ENCODE assay signal across 8 cellular contexts in genomic region chr9:120869726-120870125, GRCh38. TPM values are rescaled to one million over a fixed set of nuclear protein-coding genes. Genes with fewer than 3 reads are reported as not detected.
DNase-seq lines count a peak whose midpoint lies in the region; ATAC-seq and TF ChIP-seq lines count a peak whose summit lies in the region.

No MANE protein-coding gene starts in this region.

- no peak for DNase-seq in activated CD4-positive, alpha-beta memory T cell treated with anti-CD3 and anti-CD28 coated beads, Interleukin-2, amount 10 ng/mL, durations not matched to agents 7 days and 5 days
- DNase-seq in right atrium auricular region (ENCODE audit: low spot score), result no peak
- DNase-seq in spleen, result peak; percentile 89
- no peak for DNase-seq in activated CD8-positive, alpha-beta memory T cell treated with anti-CD3 and anti-CD28 coated beads for 24 hours

- no peaks in the 10 kb centered on the region for H3K4me1 ChIP-seq in HEK293 (ENCODE audit: control insufficient read depth, insufficient read depth, low read length)
- peaks cover 0 to 14% of the 10 kb centered on the region in 2 donors for H3K4me1 ChIP-seq in right atrium auricular region
- peaks cover 4 to 48% (median 20%) of the 10 kb centered on the region in 6 donors for H3K4me1 ChIP-seq in spleen

- POLR2A ChIA-PET in HEK293 (lab: Yijun Ruan, JAX), result interaction anchor here (0.6 to 2.3 kb wide), 3 partner anchors 76 to 129 kb away, joined by 3 to 11 read pairs (median 3); partner anchors contain the start of gene FBXW2
- POLR2A ChIA-PET in activated CD4-positive, alpha-beta memory T cell treated with anti-CD3 and anti-CD28 coated beads, Interleukin-2, amount 10 ng/mL, durations not matched to agents 7 days and 5 days (lab: Charles Lee), result interaction anchor here (1.2 to 18.3 kb wide), 12 partner anchors 8 to 206 kb away, joined by 3 to 864 read pairs (median 15); partner anchors contain the start of genes CNTRL, FBXW2, PHF19 and PSMD5

- H3K9me3 ChIP-seq in HEK293 (ENCODE audit: control insufficient read depth, insufficient read depth, low read depth, low read length) (no peaks in the 10 kb centered on the region), right atrium auricular region (no peaks in the 10 kb centered on the region), spleen (no peaks in the 10 kb centered on the region)

- ATAC-seq in HG03097 (IDR thresholded peaks at IDR 0.05; ENCODE audit: low FRiP score, unreplicated experiment) (no peak), GM21825 (IDR thresholded peaks at IDR 0.05; ENCODE audit: unreplicated experiment) (no peak), GM19463 (IDR thresholded peaks at IDR 0.05; ENCODE audit: unreplicated experiment) (no peak)

- CTCF ChIA-PET in HEK293 (lab: Yijun Ruan, JAX), result interaction anchor here (1.3 kb wide), 1 partner anchor 67 kb away, joined by 3 read pairs; no protein-coding TSS in a partner anchor
- CTCF ChIA-PET in activated CD4-positive, alpha-beta memory T cell treated with anti-CD3 and anti-CD28 coated beads, Interleukin-2, amount 10 ng/mL, durations not matched to agents 7 days and 5 days (lab: Charles Lee), result interaction anchor here (0.9 to 5.8 kb wide), 12 partner anchors 23 to 190 kb away, joined by 3 to 66 read pairs (median 8); no protein-coding TSS in a partner anchor

- TF ChIP-seq CTCF in HEK293 (tag by site-specific recombination; IDR thresholded peaks at IDR 0.05) (no peak), right atrium auricular region (IDR thresholded peaks at IDR 0.05) (no peak), spleen (IDR thresholded peaks at IDR 0.05 in 8 of 11, conservative IDR thresholded peaks at IDR 0.05 in 3 of 11) (no peak)

- H3K27ac Mint-ChIP-seq in activated CD4-positive, alpha-beta memory T cell treated with anti-CD3 and anti-CD28 coated beads, Interleukin-2, amount 10 ng/mL, durations not matched to agents 7 days and 5 days, result peak overlapping the region; percentile 92

- no peak overlapping the region for H3K4me3 ChIP-seq in HEK293 (ENCODE audit: low read depth, low read length)
- no peak overlapping the region for H3K4me3 ChIP-seq in right atrium auricular region
- H3K4me3 ChIP-seq in spleen, result no peak overlapping the region

- intact Hi-C loops in spleen (cut with DNase I; ENCODE audit: low total_unique reads), result loop anchor here (5.0 kb wide), 1 partner anchor 68 kb away; no protein-coding TSS in a partner anchor

- peaks cover 85% of the 10 kb centered on the region for H3K36me3 Mint-ChIP-seq in activated CD4-positive, alpha-beta memory T cell treated with anti-CD3 and anti-CD28 coated beads, Interleukin-2, amount 10 ng/mL, durations not matched to agents 7 days and 5 days (ENCODE audit: low read depth)

- H3K9me3 Mint-ChIP-seq in activated CD4-positive, alpha-beta memory T cell treated with anti-CD3 and anti-CD28 coated beads, Interleukin-2, amount 10 ng/mL, durations not matched to agents 7 days and 5 days, result no peaks in the 10 kb centered on the region

- no peak for TF ChIP-seq POLR2A in spleen (IDR thresholded peaks at IDR 0.05)

- 53 to 91% (median 87%) methylated on average over 2 to 10 of the region's 10 CpGs for WGBS in spleen, 5 donors

- H3K4me1 Mint-ChIP-seq in activated CD4-positive, alpha-beta memory T cell treated with anti-CD3 and anti-CD28 coated beads, Interleukin-2, amount 10 ng/mL, durations not matched to agents 7 days and 5 days, result peaks cover 61% of the 10 kb centered on the region

- no peaks in the 10 kb centered on the region for H3K27me3 ChIP-seq in right atrium auricular region
- no peaks in the 10 kb centered on the region for H3K27me3 ChIP-seq in spleen (replicated peaks in 1 of 7)

- H3K36me3 ChIP-seq in HEK293 (ENCODE audit: control insufficient read depth in 2 of 2, insufficient read depth in 1 of 2, low read length in 2 of 2) (peaks cover 0 to 58% of the 10 kb centered on the region in 2 experiments; a peak in 2 of 3 replicates), right atrium auricular region (no peaks in the 10 kb centered on the region), spleen (peaks cover 0 to 78% (median 30%) of the 10 kb centered on the region in 6 donors)

- peak overlapping the region; percentile 87 for H3K4me3 Mint-ChIP-seq in activated CD4-positive, alpha-beta memory T cell treated with anti-CD3 and anti-CD28 coated beads, Interleukin-2, amount 10 ng/mL, durations not matched to agents 7 days and 5 days

- no peaks in the 10 kb centered on the region for H3K27me3 Mint-ChIP-seq in activated CD4-positive, alpha-beta memory T cell treated with anti-CD3 and anti-CD28 coated beads, Interleukin-2, amount 10 ng/mL, durations not matched to agents 7 days and 5 days

- H3K27ac ChIP-seq in HEK293 (ENCODE audit: extremely low read depth, low read depth, low read length) (no peak overlapping the region), right atrium auricular region (peak overlapping the region; percentile 85 to 88), spleen (peak overlapping the region in 6 of 8 donors; percentile 86 to 94 (median 92))

TF ChIP-seq in HEK293, 187 proteins besides CTCF, POLR2A, EP300 and RAD21:
- TF ChIP-seq ZNF341 (tag by site-specific recombination; IDR thresholded peaks at IDR 0.05; ENCODE audit: low read depth) (peak; percentile 27), ZFHX2 (tag by site-specific recombination; conservative IDR thresholded peaks at IDR 0.05) (peak; percentile 26; the same call in 1 of the 2 replicates), SP2 (tag by site-specific recombination; IDR thresholded peaks at IDR 0.05) (0 out of 2 replicates have a peak, but pooled peaks have one; percentile 12), ZNF704 (tag by site-specific recombination; IDR thresholded peaks at IDR 0.05) (no peak), GLIS2 (tag by site-specific recombination; IDR thresholded peaks at IDR 0.05) (peak; percentile 33; the same call in 1 of the 2 replicates), ZNF837 (tag by site-specific recombination; IDR thresholded peaks at IDR 0.05) (no peak)

RNA-seq across cellular contexts. Expression of gene PHF19, which starts 7.3 kb away (rescaled TPM):
- total RNA-seq in activated CD4-positive, alpha-beta memory T cell treated with anti-CD3 and anti-CD28 coated beads, Interleukin-2, amount 10 ng/mL, durations not matched to agents 7 days and 5 days, result 100 to 1,000 TPM; 229 TPM
- total RNA-seq in right atrium auricular region, result 10 to 100 TPM; 11.9 to 13.9 TPM
- total RNA-seq in spleen, result 10 to 100 TPM; 33.4 to 53.0 (median 40.5) TPM
- polyA plus RNA-seq in spleen, result 10 to 100 TPM; 12.6 to 29.4 (median 27.7) TPM

RNA-seq across cellular contexts. Expression of gene PSMD5, which starts 27.0 kb away (rescaled TPM):
- 10 to 100 TPM; 51.8 to 64.0 TPM for total RNA-seq in activated CD4-positive, alpha-beta memory T cell treated with anti-CD3 and anti-CD28 coated beads, Interleukin-2, amount 10 ng/mL, durations not matched to agents 7 days and 5 days
- 10 to 100 TPM; 12.8 to 13.9 TPM for total RNA-seq in right atrium auricular region
- total RNA-seq in spleen, result 10 to 100 TPM; 26.1 to 41.4 (median 34.8) TPM
- polyA plus RNA-seq in spleen, result 10 to 100 TPM in 2 of 3 donors, 1 to 10 TPM in 1; 8.9 to 14.0 (median 11.3) TPM

RNA-seq across cellular contexts. Expression of gene TRAF1, which starts 56.9 kb away (rescaled TPM):
- 10 to 100 TPM; 73.6 to 74.3 TPM for total RNA-seq in activated CD4-positive, alpha-beta memory T cell treated with anti-CD3 and anti-CD28 coated beads, Interleukin-2, amount 10 ng/mL, durations not matched to agents 7 days and 5 days
- total RNA-seq in right atrium auricular region (1 to 10 TPM; 2.0 to 3.0 TPM), spleen (10 to 100 TPM; 11.9 to 29.2 (median 22.4) TPM)
- 10 to 100 TPM in 2 of 3 donors, 1 to 10 TPM in 1; 8.6 to 13.0 (median 10.2) TPM for polyA plus RNA-seq in spleen

Comparison
In these comparisons a context has a peak if more than half of its experiments do, and no peak if none do; other contexts are left out.
1. RNA of gene PHF19, which starts 7.3 kb away (total RNA-seq): 229 TPM in activated CD4-positive, alpha-beta memory T cell treated with anti-CD3 and anti-CD28 coated beads, Interleukin-2, amount 10 ng/mL, durations not matched to agents 7 days and 5 days; 33.4 to 53.0 TPM in spleen and 11.9 to 13.9 TPM in right atrium auricular region; every median in the first group is over 4 times any median in the second.